In the genomic region with DNA sequence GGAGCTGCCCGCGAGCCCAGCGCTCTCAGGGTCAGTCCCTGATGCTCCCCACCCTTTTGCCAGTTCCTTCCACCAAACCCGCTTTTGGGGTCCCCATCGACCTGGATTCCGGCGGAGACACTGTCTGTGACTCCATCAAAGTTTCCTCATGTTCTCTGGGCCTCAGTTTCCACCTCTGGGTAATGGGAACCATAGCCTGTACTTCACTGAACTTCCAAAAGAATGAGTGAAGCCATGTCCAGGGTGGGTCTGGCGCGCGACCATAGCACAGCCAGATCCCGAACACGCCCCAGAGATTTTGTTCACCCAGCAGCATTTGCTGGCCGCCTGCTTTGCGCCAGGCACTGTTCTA, we compare ENCODE assay signal across 1 cellular context.
TF ChIP-seq lines count a peak whose summit lies in the region.

No MANE protein-coding gene starts in this region.

TF ChIP-seq in HepG2, 621 proteins besides CTCF, POLR2A, EP300 and RAD21:
- peak; percentile 82 for TF ChIP-seq ZNF629 (CRISPR knock-in tag; conservative IDR thresholded peaks at IDR 0.05)
- TF ChIP-seq ZNF572 (CRISPR knock-in tag; IDR thresholded peaks at IDR 0.05): peak; percentile 23; the same call in 1 of the 2 replicates
- TF ChIP-seq NCOA1 (CRISPR knock-in tag; IDR thresholded peaks at IDR 0.05): 0 out of 2 replicates have a peak, but pooled peaks have one; percentile 30
- TF ChIP-seq FOXK2 (IDR thresholded peaks at IDR 0.05): no peak
- peak; percentile 9 for TF ChIP-seq HNRNPLL (IDR thresholded peaks at IDR 0.05; ENCODE audit: low read depth, low read length, poor library complexity, severe bottlenecking)
- TF ChIP-seq, protein P1, sequence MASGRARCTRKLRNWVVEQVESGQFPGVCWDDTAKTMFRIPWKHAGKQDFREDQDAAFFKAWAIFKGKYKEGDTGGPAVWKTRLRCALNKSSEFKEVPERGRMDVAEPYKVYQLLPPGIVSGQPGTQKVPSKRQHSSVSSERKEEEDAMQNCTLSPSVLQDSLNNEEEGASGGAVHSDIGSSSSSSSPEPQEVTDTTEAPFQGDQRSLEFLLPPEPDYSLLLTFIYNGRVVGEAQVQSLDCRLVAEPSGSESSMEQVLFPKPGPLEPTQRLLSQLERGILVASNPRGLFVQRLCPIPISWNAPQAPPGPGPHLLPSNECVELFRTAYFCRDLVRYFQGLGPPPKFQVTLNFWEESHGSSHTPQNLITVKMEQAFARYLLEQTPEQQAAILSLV (CRISPR knock-in tag; IDR thresholded peaks at IDR 0.05; ENCODE audit: borderline replicate concordance): no peak
- peak; percentile 16; the same call in 1 of the 2 replicates for TF ChIP-seq ZMYM3 (CRISPR knock-in tag; IDR thresholded peaks at IDR 0.05)
